Comparison of ENCODE assay signal across 1 cellular context in the genomic region with DNA sequence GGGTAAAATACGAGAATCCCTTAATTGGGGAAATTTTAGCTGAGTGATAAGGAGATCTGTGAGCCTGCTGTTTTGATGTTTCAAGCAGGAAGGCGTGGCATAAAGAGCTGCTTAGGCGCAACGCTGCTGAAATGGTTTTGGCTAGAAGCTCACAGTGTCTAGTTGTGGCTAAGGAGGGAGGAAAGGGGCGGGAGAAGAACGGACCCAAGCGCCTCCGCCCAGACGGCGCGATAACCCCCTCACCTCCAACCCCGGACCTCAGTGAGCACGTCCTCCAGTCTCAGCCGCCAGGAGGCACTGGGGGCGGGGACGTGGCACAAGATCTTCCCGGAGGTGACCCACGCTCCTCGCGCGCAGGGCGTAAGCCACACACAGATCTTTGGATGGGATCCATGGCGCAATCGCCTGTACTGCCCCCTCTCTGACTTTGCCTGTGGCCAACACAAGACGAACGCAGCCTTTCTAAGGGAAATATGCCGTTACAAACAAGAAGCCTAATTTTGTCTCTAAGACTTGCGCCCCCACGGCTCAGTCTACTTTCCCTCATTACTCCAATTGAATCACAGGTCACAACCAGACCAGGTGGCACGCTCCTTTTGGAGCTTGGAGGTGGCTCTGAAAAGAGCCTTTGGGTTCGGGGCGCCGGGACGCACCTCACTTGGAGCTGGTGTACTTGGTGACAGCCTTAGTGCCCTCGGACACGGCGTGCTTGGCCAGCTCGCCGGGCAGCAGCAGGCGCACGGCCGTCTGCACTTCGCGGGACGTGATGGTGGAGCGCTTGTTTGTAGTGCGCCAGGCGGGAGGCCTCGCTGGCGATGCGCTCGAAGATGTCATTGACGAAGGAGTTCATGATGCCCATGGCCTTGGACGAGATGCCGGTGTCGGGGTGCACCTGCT.
TF ChIP-seq lines count a peak whose summit lies in the region.

No MANE protein-coding gene starts in this region.

TF ChIP-seq in HepG2, 621 proteins besides CTCF, POLR2A, EP300 and RAD21:
- TF ChIP-seq ZNF441 (CRISPR knock-in tag; IDR thresholded peaks at IDR 0.05; ENCODE audit: borderline replicate concordance) (peak; percentile 52; the same call in 1 of the 2 replicates), CEBPG (CRISPR knock-in tag; IDR thresholded peaks at IDR 0.05) (0 out of 2 replicates have a peak, but pooled peaks have one; percentile 24), HNRNPUL1 (IDR thresholded peaks at IDR 0.05; ENCODE audit: low read depth, low read length) (no peak)
- TF ChIP-seq, protein P1, sequence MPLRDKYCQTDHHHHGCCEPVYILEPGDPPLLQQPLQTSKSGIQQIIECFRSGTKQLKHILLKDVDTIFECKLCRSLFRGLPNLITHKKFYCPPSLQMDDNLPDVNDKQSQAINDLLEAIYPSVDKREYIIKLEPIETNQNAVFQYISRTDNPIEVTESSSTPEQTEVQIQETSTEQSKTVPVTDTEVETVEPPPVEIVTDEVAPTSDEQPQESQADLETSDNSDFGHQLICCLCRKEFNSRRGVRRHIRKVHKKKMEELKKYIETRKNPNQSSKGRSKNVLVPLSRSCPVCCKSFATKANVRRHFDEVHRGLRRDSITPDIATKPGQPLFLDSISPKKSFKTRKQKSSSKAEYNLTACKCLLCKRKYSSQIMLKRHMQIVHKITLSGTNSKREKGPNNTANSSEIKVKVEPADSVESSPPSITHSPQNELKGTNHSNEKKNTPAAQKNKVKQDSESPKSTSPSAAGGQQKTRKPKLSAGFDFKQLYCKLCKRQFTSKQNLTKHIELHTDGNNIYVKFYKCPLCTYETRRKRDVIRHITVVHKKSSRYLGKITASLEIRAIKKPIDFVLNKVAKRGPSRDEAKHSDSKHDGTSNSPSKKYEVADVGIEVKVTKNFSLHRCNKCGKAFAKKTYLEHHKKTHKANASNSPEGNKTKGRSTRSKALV (CRISPR knock-in tag; IDR thresholded peaks at IDR 0.05): peak; percentile 57; the same call in 1 of the 2 replicates
